Comparison of ENCODE assay signal across 15 cellular contexts in genomic region chr1:34915521-34915920, GRCh38.
A peak's percentile ranks its signal among the peaks of the same experiment; 100 is the strongest.
DNase-seq lines count a peak whose midpoint lies in the region.
"Had no signal": no experiment of that assay in that cellular context is flagged by ENCODE, and none has a peak within 500 bp of the region (broad histone marks: within the 10 kb centered on the region; RNA-seq: fewer than 3 reads in every experiment).

No MANE protein-coding gene starts in this region.

- DNase-seq in DMS53 (lab: John Stamatoyannopoulos, UW) (peak; percentile 20), DMS53 treated with DMSO at 0.1 percent for 48 hours (lab: John Stamatoyannopoulos, UW; ENCODE audit: unreplicated experiment) (no peak), DMS79 treated with DMSO at 0.1 percent for 48 hours (lab: John Stamatoyannopoulos, UW) (peak; percentile 4), NCI-H82 (lab: John Stamatoyannopoulos, UW) (peak; percentile 82), islet precursor cell (peak; percentile 40), NCI-H510A treated with DMSO at 0.1 percent for 48 hours (lab: John Stamatoyannopoulos, UW) (no peak)
- no peak for DNase-seq in stimulated activated naive CD4-positive, alpha-beta T cell (lab: John Stamatoyannopoulos, UW)
- DNase-seq in stimulated activated CD4-positive, alpha-beta T cell treated with anti-CD3 and anti-CD28 coated beads, Interleukin-2, amount 100 ng/mL, for 24 hours: no peak
- DNase-seq: 8988T; CD4-positive, alpha-beta memory T cell; HCEC 1CT; NCI-H1417 treated with DMSO at 0.1 percent for 48 hours; NCI-H1930; NCI-H226; PC-9 had no signal

Comparison
In these comparisons a context has a peak if more than half of its experiments do, and no peak if none do; other contexts are left out.
1. DNase-seq: peak in DMS53 (single experiment), DMS79 treated with DMSO at 0.1 percent for 48 hours (single experiment), NCI-H82 (single experiment) and islet precursor cell (single experiment); none in DMS53 treated with DMSO at 0.1 percent for 48 hours (single experiment), stimulated activated naive CD4-positive, alpha-beta T cell (0 of 6), NCI-H510A treated with DMSO at 0.1 percent for 48 hours (single experiment) and stimulated activated CD4-positive, alpha-beta T cell treated with anti-CD3 and anti-CD28 coated beads, Interleukin-2, amount 100 ng/mL, for 24 hours (0 of 2).